ENCODE assay signal across 17 cellular contexts in genomic region chr12:91404362-91404899, GRCh38.
"Had no signal": no experiment of that assay in that cellular context is flagged by ENCODE, and none has a peak within 500 bp of the region (broad histone marks: within the 10 kb centered on the region; RNA-seq: fewer than 3 reads in every experiment).

No MANE protein-coding gene starts in this region.

- H3K9me3 ChIP-seq: neutrophil, transverse colon, vagina had no signal

- DNase-seq: activated CD4-positive, alpha-beta T cell treated with anti-CD3 and anti-CD28 coated beads, Interleukin-2, amount 50 U/mL, for 1 hour; activated CD8-positive, alpha-beta memory T cell treated with anti-CD3 and anti-CD28 coated beads for 24 hours; activated gamma-delta T cell treated with Interleukin-2 at 50 U/mL for 16 hours; activated naive CD8-positive, alpha-beta T cell treated with anti-CD3 and anti-CD28 coated beads for 36 hours; amygdala; cerebellar nuclear complex; effector CD8-positive, alpha-beta T cell; foreskin keratinocyte; left colon; stimulated activated CD4-positive, alpha-beta T cell treated with anti-CD3 and anti-CD28 coated beads, Interleukin-4, amount 100 ng/mL, for 4 hours; stimulated activated CD8-positive, alpha-beta memory T cell treated with anti-CD3 and anti-CD28 coated beads, Interleukin-4, amount 100 ng/mL, for 48 hours; stimulated activated naive CD8-positive, alpha-beta T cell treated with anti-CD3 and anti-CD28 coated beads, Interleukin-15, Interleukin-2, amounts not matched to agents 100 U/mL and 50 U/mL, for 24 hours; transverse colon had no signal

- H3K36me3 ChIP-seq: neutrophil, transverse colon, vagina had no signal

- H3K4me3 ChIP-seq: skin epidermis, transverse colon, vagina had no signal

- H3K27me3 ChIP-seq: foreskin keratinocyte, neutrophil, transverse colon, vagina had no signal

- H3K9ac ChIP-seq: parathyroid adenoma had no signal

- H2AFZ ChIP-seq: parathyroid adenoma had no signal

- H3K4me1 ChIP-seq: parathyroid adenoma, vagina had no signal

- H3K27ac ChIP-seq: foreskin keratinocyte, neutrophil, parathyroid adenoma, skin epidermis, transverse colon, vagina had no signal

- H3K79me2 ChIP-seq: parathyroid adenoma had no signal
